28 cellular contexts compared by ENCODE assay signal in genomic region chr4:111562811-111563210, GRCh38.
A peak's percentile ranks its signal among the peaks of the same experiment; 100 is the strongest.
DNase-seq lines count a peak whose midpoint lies in the region; ATAC-seq and TF ChIP-seq lines count a peak whose summit lies in the region.
"Had no signal": no experiment of that assay in that cellular context is flagged by ENCODE, and none has a peak within 500 bp of the region (broad histone marks: within the 10 kb centered on the region; RNA-seq: fewer than 3 reads in every experiment).

No MANE protein-coding gene starts in this region.

- TF ChIP-seq CTCF in AG04450 (IDR thresholded peaks at IDR 0.05; ENCODE audit: low read depth, low read length) (no peak), fibroblast of mammary gland (conservative IDR thresholded peaks at IDR 0.05; ENCODE audit: control insufficient read depth, insufficient read depth, low read depth, low read length) (no peak), Calu3 (IDR thresholded peaks at IDR 0.05; ENCODE audit: unreplicated experiment) (no peak)

- H3K27ac Mint-ChIP-seq in Calu3 (ENCODE audit: unreplicated experiment): no peak overlapping the region
- H3K27ac Mint-ChIP-seq: activated CD4-positive, alpha-beta T cell treated with anti-CD3 and anti-CD28 coated beads, Interleukin-2, amount 10 ng/mL, durations not matched to agents 7 days and 5 days; activated naive CD8-positive, alpha-beta T cell treated with anti-CD3 and anti-CD28 coated beads, Interleukin-2, amount 50 U/mL, for 24 hours; CD14-positive monocyte; nephron; WTC11 had no signal

- intact Hi-C loops in Calu3 (cut with micrococcal nuclease; ENCODE audit: unreplicated experiment): no loop called here

- POLR2A ChIA-PET in AG04450 (lab: Yijun Ruan, JAX): no interaction called here

- no peaks in the 10 kb centered on the region for H3K27me3 ChIP-seq in AG04450 (ENCODE audit: control insufficient read depth, insufficient read depth, low read length)
- H3K27me3 ChIP-seq: dorsolateral prefrontal cortex, heart left ventricle, pancreas had no signal

- H3K27ac ChIP-seq in AG04450 (ENCODE audit: low read depth, low read length): no peak overlapping the region
- H3K27ac ChIP-seq: A549, dorsolateral prefrontal cortex, heart left ventricle, pancreas had no signal

- H3K4me3 ChIP-seq in AG04450 (ENCODE audit: low read depth, low read length): no peak overlapping the region
- H3K4me3 ChIP-seq in fibroblast of mammary gland (ENCODE audit: control insufficient read depth, low read depth, low read length): no peak overlapping the region
- H3K4me3 ChIP-seq: A549, dorsolateral prefrontal cortex, heart left ventricle, lung, pancreas had no signal

- no peaks in the 10 kb centered on the region for H3K27me3 Mint-ChIP-seq in Calu3 (ENCODE audit: unreplicated experiment)
- H3K27me3 Mint-ChIP-seq: activated CD4-positive, alpha-beta T cell treated with anti-CD3 and anti-CD28 coated beads, Interleukin-2, amount 10 ng/mL, durations not matched to agents 7 days and 5 days; activated naive CD8-positive, alpha-beta T cell treated with anti-CD3 and anti-CD28 coated beads, Interleukin-2, amount 50 U/mL, for 24 hours had no signal

- peaks cover 5% of the 10 kb centered on the region for H3K9me3 ChIP-seq in AG04450 (ENCODE audit: control insufficient read depth, insufficient read depth, low read length)
- H3K9me3 ChIP-seq: A549, pancreas had no signal

- peak; percentile 3 for DNase-seq in AG04450 (ENCODE audit: low read depth, low spot score)
- peak; percentile 28 for DNase-seq in GM04504 (ENCODE audit: low read depth)
- peak; percentile 18 for DNase-seq in M059J (ENCODE audit: low read depth)
- peak; percentile 69 for DNase-seq in fibroblast of mammary gland (ENCODE audit: low read depth)
- no peak for DNase-seq in NCI-H526 treated with DMSO at 0.1 percent for 48 hours (lab: John Stamatoyannopoulos, UW)
- no peak for DNase-seq in Calu3
- DNase-seq: activated CD4-positive, alpha-beta T cell treated with anti-CD3 and anti-CD28 coated beads, Interleukin-2, amount 10 ng/mL, durations not matched to agents 7 days and 5 days; activated naive CD8-positive, alpha-beta T cell treated with anti-CD3 and anti-CD28 coated beads, Interleukin-2, amount 50 U/mL, for 24 hours; activated T-cell treated with anti-CD3 and anti-CD28 coated beads, Interleukin-2, amount 50 U/mL, for 4 hours; dorsolateral prefrontal cortex; heart left ventricle; Karpas-422; kidney glomerular epithelial cell; NCI-H1048; NCI-H1930; NCI-H526; pancreas; SHP77 treated with DMSO at 0.1 percent for 48 hours; stimulated activated CD4-positive, alpha-beta T cell treated with anti-CD3 and anti-CD28 coated beads, Interleukin-12 subunit alpha, Interleukin-12 subunit beta, amount 100 ng/mL, for 4 hours; stimulated activated CD4-positive, alpha-beta T cell treated with anti-CD3 and anti-CD28 coated beads, Interleukin-4, amount 100 ng/mL, for 1 hour; trophoblast cell had no signal

- no TSS peak for BruUV-seq in Calu3 (replicated peaks; lab: Mats Ljungman, UMichigan)

- CTCF ChIA-PET in AG04450 (lab: Charles Lee): no interaction called here
- CTCF ChIA-PET in Calu3 (lab: Charles Lee): no interaction called here

- peaks cover 8% of the 10 kb centered on the region for H3K9me3 Mint-ChIP-seq in Calu3 (ENCODE audit: low read depth, unreplicated experiment)

- no peaks in the 10 kb centered on the region for H3K4me1 Mint-ChIP-seq in Calu3 (ENCODE audit: low read depth, unreplicated experiment)
- H3K4me1 Mint-ChIP-seq: activated CD4-positive, alpha-beta T cell treated with anti-CD3 and anti-CD28 coated beads, Interleukin-2, amount 10 ng/mL, durations not matched to agents 7 days and 5 days; activated naive CD8-positive, alpha-beta T cell treated with anti-CD3 and anti-CD28 coated beads, Interleukin-2, amount 50 U/mL, for 24 hours; CD14-positive monocyte; nephron; WTC11 had no signal

- H3K36me3 Mint-ChIP-seq in Calu3 (ENCODE audit: insufficient read depth, unreplicated experiment): no peaks in the 10 kb centered on the region
- H3K36me3 Mint-ChIP-seq: CD14-positive monocyte had no signal

- no peak for ATAC-seq in GM21528 (IDR thresholded peaks at IDR 0.05; ENCODE audit: low FRiP score, unreplicated experiment)
- ATAC-seq in GM18907 (IDR thresholded peaks at IDR 0.05; ENCODE audit: unreplicated experiment): no peak
- ATAC-seq: A549; activated naive CD8-positive, alpha-beta T cell treated with anti-CD3 and anti-CD28 coated beads, Interleukin-2, amount 50 U/mL, for 24 hours; activated T-cell treated with anti-CD3 and anti-CD28 coated beads, Interleukin-2, amount 50 U/mL, for 4 hours; heart left ventricle; pancreas; WTC11 had no signal

- H3K4me3 Mint-ChIP-seq in Calu3 (ENCODE audit: low read depth, unreplicated experiment): no peak overlapping the region
- H3K4me3 Mint-ChIP-seq: activated CD4-positive, alpha-beta T cell treated with anti-CD3 and anti-CD28 coated beads, Interleukin-2, amount 10 ng/mL, durations not matched to agents 7 days and 5 days; activated naive CD8-positive, alpha-beta T cell treated with anti-CD3 and anti-CD28 coated beads, Interleukin-2, amount 50 U/mL, for 24 hours; activated T-cell treated with anti-CD3 and anti-CD28 coated beads, Interleukin-2, amount 50 U/mL, for 4 hours; CD14-positive monocyte; nephron; WTC11 had no signal

Comparison
In these comparisons a context has a peak if more than half of its experiments do, and no peak if none do; other contexts are left out.
1. DNase-seq: peak in AG04450 (single experiment), GM04504 (single experiment), M059J (single experiment) and fibroblast of mammary gland (single experiment); none in NCI-H526 treated with DMSO at 0.1 percent for 48 hours (single experiment) and Calu3 (single experiment).